In the genomic region with DNA sequence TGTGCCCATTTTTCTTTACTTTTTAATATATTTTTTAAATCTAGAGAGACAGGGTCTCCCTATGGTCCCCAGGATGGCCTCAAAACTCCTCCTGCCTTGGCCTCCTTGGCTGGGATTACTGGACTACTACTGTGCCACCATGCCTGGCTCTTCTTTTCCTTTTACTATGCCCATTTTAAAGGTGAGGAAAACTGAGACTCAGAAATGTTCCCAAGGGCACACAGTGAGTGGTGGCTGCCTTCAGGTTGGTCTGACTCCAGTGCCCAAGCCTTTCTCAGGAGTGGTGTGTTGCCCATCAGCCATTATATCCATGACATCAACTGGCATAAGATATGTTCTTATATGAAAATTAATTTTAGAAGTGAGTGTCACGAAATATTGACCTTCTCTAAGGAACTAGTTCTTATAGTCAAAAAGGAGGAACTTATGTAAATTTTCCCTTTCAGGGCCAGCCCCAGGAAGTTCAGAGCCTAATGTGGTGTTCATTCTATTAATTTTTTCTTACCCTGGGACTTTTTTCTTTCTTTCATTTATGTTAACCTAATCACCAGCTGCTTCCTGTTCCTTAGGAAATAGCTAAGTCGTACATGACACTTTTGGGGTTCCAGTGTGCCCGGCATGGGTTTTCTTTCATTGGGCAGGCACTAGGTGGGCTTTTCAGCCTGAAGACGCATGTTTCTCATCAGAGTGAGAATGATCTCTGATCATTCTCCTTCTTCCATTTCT, we compare ENCODE assay signal across 1 cellular context.
TF ChIP-seq lines count a peak whose summit lies in the region.

No MANE protein-coding gene starts in this region.

TF ChIP-seq in HepG2, 621 proteins besides CTCF, POLR2A, EP300 and RAD21:
- 0 out of 2 replicates have a peak, but pooled peaks have one; percentile 29 for TF ChIP-seq CHD4 (IDR thresholded peaks at IDR 0.05; ENCODE audit: borderline replicate concordance, low read length)
- TF ChIP-seq SIN3A (IDR thresholded peaks at IDR 0.05; ENCODE audit: borderline replicate concordance, low read depth, low read length): no peak
- TF ChIP-seq ZNF225 (CRISPR knock-in tag; IDR thresholded peaks at IDR 0.05): no peak
- 0 out of 2 replicates have a peak, but pooled peaks have one; percentile 46 for TF ChIP-seq KDM1A (CRISPR knock-in tag; IDR thresholded peaks at IDR 0.05)
- TF ChIP-seq ZNF547 (CRISPR knock-in tag; IDR thresholded peaks at IDR 0.05): no peak
- TF ChIP-seq CBX2 (IDR thresholded peaks at IDR 0.05; ENCODE audit: low read depth, low read length): no peak
- no peak for TF ChIP-seq CBX2 (CRISPR knock-in tag; IDR thresholded peaks at IDR 0.05; ENCODE audit: low read depth)
- no peak for TF ChIP-seq DNMT1 (CRISPR knock-in tag; IDR thresholded peaks at IDR 0.05)
- TF ChIP-seq ZNF567 (CRISPR knock-in tag; IDR thresholded peaks at IDR 0.05; ENCODE audit: borderline replicate concordance): no peak
- TF ChIP-seq, protein P1, sequence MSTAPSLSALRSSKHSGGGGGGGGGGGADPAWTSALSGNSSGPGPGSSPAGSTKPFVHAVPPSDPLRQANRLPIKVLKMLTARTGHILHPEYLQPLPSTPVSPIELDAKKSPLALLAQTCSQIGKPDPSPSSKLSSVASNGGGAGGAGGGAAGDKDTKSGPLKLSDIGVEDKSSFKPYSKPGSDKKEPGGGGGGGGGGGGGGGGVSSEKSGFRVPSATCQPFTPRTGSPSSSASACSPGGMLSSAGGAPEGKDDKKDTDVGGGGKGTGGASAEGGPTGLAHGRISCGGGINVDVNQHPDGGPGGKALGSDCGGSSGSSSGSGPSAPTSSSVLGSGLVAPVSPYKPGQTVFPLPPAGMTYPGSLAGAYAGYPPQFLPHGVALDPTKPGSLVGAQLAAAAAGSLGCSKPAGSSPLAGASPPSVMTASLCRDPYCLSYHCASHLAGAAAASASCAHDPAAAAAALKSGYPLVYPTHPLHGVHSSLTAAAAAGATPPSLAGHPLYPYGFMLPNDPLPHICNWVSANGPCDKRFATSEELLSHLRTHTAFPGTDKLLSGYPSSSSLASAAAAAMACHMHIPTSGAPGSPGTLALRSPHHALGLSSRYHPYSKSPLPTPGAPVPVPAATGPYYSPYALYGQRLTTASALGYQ (CRISPR knock-in tag; IDR thresholded peaks at IDR 0.05): no peak
- TF ChIP-seq, protein P2, sequence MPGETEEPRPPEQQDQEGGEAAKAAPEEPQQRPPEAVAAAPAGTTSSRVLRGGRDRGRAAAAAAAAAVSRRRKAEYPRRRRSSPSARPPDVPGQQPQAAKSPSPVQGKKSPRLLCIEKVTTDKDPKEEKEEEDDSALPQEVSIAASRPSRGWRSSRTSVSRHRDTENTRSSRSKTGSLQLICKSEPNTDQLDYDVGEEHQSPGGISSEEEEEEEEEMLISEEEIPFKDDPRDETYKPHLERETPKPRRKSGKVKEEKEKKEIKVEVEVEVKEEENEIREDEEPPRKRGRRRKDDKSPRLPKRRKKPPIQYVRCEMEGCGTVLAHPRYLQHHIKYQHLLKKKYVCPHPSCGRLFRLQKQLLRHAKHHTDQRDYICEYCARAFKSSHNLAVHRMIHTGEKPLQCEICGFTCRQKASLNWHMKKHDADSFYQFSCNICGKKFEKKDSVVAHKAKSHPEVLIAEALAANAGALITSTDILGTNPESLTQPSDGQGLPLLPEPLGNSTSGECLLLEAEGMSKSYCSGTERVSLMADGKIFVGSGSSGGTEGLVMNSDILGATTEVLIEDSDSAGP (CRISPR knock-in tag; IDR thresholded peaks at IDR 0.05; ENCODE audit: borderline replicate concordance): no peak
- no peak for TF ChIP-seq SIX4 (CRISPR knock-in tag; IDR thresholded peaks at IDR 0.05)
- TF ChIP-seq, protein P3, sequence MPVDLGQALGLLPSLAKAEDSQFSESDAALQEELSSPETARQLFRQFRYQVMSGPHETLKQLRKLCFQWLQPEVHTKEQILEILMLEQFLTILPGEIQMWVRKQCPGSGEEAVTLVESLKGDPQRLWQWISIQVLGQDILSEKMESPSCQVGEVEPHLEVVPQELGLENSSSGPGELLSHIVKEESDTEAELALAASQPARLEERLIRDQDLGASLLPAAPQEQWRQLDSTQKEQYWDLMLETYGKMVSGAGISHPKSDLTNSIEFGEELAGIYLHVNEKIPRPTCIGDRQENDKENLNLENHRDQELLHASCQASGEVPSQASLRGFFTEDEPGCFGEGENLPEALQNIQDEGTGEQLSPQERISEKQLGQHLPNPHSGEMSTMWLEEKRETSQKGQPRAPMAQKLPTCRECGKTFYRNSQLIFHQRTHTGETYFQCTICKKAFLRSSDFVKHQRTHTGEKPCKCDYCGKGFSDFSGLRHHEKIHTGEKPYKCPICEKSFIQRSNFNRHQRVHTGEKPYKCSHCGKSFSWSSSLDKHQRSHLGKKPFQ (CRISPR knock-in tag; IDR thresholded peaks at IDR 0.05; ENCODE audit: insufficient replicate concordance): no peak
- TF ChIP-seq XBP1 (CRISPR knock-in tag; IDR thresholded peaks at IDR 0.05): no peak
- no peak for TF ChIP-seq ZNF746 (CRISPR knock-in tag; IDR thresholded peaks at IDR 0.05)
- peak; percentile 95 for TF ChIP-seq ZNF629 (CRISPR knock-in tag; conservative IDR thresholded peaks at IDR 0.05)
- TF ChIP-seq GATAD1 (CRISPR knock-in tag; IDR thresholded peaks at IDR 0.05): no peak
- TF ChIP-seq, protein P4, sequence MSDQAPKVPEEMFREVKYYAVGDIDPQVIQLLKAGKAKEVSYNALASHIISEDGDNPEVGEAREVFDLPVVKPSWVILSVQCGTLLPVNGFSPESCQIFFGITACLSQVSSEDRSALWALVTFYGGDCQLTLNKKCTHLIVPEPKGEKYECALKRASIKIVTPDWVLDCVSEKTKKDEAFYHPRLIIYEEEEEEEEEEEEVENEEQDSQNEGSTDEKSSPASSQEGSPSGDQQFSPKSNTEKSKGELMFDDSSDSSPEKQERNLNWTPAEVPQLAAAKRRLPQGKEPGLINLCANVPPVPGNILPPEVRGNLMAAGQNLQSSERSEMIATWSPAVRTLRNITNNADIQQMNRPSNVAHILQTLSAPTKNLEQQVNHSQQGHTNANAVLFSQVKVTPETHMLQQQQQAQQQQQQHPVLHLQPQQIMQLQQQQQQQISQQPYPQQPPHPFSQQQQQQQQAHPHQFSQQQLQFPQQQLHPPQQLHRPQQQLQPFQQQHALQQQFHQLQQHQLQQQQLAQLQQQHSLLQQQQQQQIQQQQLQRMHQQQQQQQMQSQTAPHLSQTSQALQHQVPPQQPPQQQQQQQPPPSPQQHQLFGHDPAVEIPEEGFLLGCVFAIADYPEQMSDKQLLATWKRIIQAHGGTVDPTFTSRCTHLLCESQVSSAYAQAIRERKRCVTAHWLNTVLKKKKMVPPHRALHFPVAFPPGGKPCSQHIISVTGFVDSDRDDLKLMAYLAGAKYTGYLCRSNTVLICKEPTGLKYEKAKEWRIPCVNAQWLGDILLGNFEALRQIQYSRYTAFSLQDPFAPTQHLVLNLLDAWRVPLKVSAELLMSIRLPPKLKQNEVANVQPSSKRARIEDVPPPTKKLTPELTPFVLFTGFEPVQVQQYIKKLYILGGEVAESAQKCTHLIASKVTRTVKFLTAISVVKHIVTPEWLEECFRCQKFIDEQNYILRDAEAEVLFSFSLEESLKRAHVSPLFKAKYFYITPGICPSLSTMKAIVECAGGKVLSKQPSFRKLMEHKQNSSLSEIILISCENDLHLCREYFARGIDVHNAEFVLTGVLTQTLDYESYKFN (CRISPR knock-in tag; conservative IDR thresholded peaks at IDR 0.05): no peak; the same call in 1 of the 2 replicates
- no peak for TF ChIP-seq CEBPG (CRISPR knock-in tag; IDR thresholded peaks at IDR 0.05)
- TF ChIP-seq, protein P5, sequence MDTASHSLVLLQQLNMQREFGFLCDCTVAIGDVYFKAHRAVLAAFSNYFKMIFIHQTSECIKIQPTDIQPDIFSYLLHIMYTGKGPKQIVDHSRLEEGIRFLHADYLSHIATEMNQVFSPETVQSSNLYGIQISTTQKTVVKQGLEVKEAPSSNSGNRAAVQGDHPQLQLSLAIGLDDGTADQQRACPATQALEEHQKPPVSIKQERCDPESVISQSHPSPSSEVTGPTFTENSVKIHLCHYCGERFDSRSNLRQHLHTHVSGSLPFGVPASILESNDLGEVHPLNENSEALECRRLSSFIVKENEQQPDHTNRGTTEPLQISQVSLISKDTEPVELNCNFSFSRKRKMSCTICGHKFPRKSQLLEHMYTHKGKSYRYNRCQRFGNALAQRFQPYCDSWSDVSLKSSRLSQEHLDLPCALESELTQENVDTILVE (CRISPR knock-in tag; IDR thresholded peaks at IDR 0.05): no peak
- TF ChIP-seq, protein P6, sequence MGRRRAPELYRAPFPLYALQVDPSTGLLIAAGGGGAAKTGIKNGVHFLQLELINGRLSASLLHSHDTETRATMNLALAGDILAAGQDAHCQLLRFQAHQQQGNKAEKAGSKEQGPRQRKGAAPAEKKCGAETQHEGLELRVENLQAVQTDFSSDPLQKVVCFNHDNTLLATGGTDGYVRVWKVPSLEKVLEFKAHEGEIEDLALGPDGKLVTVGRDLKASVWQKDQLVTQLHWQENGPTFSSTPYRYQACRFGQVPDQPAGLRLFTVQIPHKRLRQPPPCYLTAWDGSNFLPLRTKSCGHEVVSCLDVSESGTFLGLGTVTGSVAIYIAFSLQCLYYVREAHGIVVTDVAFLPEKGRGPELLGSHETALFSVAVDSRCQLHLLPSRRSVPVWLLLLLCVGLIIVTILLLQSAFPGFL (CRISPR knock-in tag; IDR thresholded peaks at IDR 0.05): no peak
- peak; percentile 72 for TF ChIP-seq ZMYM3 (CRISPR knock-in tag; IDR thresholded peaks at IDR 0.05)
- TF ChIP-seq ZSCAN30 (CRISPR knock-in tag; IDR thresholded peaks at IDR 0.05): no peak
- TF ChIP-seq PHF21A (CRISPR knock-in tag; IDR thresholded peaks at IDR 0.05): no peak
- no peak for TF ChIP-seq ZNF558 (CRISPR knock-in tag; IDR thresholded peaks at IDR 0.05; ENCODE audit: borderline replicate concordance)
- TF ChIP-seq SP4 (CRISPR knock-in tag; IDR thresholded peaks at IDR 0.05): no peak
- no peak for TF ChIP-seq SETDB1 (CRISPR knock-in tag; IDR thresholded peaks at IDR 0.05; ENCODE audit: borderline replicate concordance)
- TF ChIP-seq ZFP41 (CRISPR knock-in tag; IDR thresholded peaks at IDR 0.05; ENCODE audit: borderline replicate concordance): no peak
- TF ChIP-seq HDAC1 (CRISPR knock-in tag; IDR thresholded peaks at IDR 0.05): no peak
- TF ChIP-seq KMT2A (CRISPR knock-in tag; IDR thresholded peaks at IDR 0.05): no peak
- no peak for TF ChIP-seq NR2F1 (CRISPR knock-in tag; IDR thresholded peaks at IDR 0.05)
- TF ChIP-seq, protein P7, sequence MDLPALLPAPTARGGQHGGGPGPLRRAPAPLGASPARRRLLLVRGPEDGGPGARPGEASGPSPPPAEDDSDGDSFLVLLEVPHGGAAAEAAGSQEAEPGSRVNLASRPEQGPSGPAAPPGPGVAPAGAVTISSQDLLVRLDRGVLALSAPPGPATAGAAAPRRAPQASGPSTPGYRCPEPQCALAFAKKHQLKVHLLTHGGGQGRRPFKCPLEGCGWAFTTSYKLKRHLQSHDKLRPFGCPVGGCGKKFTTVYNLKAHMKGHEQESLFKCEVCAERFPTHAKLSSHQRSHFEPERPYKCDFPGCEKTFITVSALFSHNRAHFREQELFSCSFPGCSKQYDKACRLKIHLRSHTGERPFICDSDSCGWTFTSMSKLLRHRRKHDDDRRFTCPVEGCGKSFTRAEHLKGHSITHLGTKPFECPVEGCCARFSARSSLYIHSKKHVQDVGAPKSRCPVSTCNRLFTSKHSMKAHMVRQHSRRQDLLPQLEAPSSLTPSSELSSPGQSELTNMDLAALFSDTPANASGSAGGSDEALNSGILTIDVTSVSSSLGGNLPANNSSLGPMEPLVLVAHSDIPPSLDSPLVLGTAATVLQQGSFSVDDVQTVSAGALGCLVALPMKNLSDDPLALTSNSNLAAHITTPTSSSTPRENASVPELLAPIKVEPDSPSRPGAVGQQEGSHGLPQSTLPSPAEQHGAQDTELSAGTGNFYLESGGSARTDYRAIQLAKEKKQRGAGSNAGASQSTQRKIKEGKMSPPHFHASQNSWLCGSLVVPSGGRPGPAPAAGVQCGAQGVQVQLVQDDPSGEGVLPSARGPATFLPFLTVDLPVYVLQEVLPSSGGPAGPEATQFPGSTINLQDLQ (CRISPR knock-in tag; IDR thresholded peaks at IDR 0.05): no peak
- no peak for TF ChIP-seq ZNF615 (CRISPR knock-in tag; IDR thresholded peaks at IDR 0.05; ENCODE audit: borderline replicate concordance)
- no peak for TF ChIP-seq CHCHD3 (CRISPR knock-in tag; IDR thresholded peaks at IDR 0.05)
